Comparison of ENCODE assay signal across 8 cellular contexts in genomic region chr2:121530563-121531334, GRCh38. TPM values are rescaled to one million over a fixed set of nuclear protein-coding genes. Genes with fewer than 3 reads are reported as not detected.
DNase-seq lines count a peak whose midpoint lies in the region; ATAC-seq and TF ChIP-seq lines count a peak whose summit lies in the region.

RNU4ATAC (plus strand) TSS chr2:121530880.

- 0 out of 2 replicates have a peak, but pooled peaks cover 3% of the 10 kb centered on the region for H3F3A ChIP-seq in OCI-LY1 (ENCODE audit: insufficient read depth, low read length)

- peak within 1 kb of the TSS; percentile 95 for H3K9ac ChIP-seq in HUES6 (ENCODE audit: low read length)
- H3K9ac ChIP-seq in OCI-LY1 (ENCODE audit: low read length) = peak within 1 kb of the TSS; percentile 81

- DNase-seq in DMS 273 (lab: John Stamatoyannopoulos, UW; ENCODE audit: unreplicated experiment) (peak; percentile 97), activated T-cell treated with anti-CD3 and anti-CD28 coated beads for 24 hours (ENCODE audit: low read depth) (peak; percentile 78), epithelial cell of proximal tubule (ENCODE audit: low read depth) (peak; percentile 99), mucosa of gallbladder (ENCODE audit: low spot score) (peak; percentile 84)
- DNase-seq in stimulated activated CD8-positive, alpha-beta memory T cell treated with anti-CD3 and anti-CD28 coated beads, Interleukin-4, amount 100 ng/mL, for 4 hours (ENCODE audit: low read depth in 2 of 2, low spot score in 1 of 2) = peak; percentile 69 to 74

- H3K4me2 ChIP-seq in OCI-LY1 (ENCODE audit: low read length) = peak within 1 kb of the TSS; percentile 89

- H3K9me3 ChIP-seq in HUES6 (ENCODE audit: control insufficient read depth, insufficient read depth, low read depth, low read length) = no peaks in the 10 kb centered on the region
- H3K9me3 ChIP-seq in OCI-LY1 (ENCODE audit: low read length) = no peaks in the 10 kb centered on the region

- H3K9me2 ChIP-seq in OCI-LY1 (ENCODE audit: low read depth, low read length) = no peaks in the 10 kb centered on the region

- peak; percentile 73 for ATAC-seq in GM21423 (IDR thresholded peaks at IDR 0.05; ENCODE audit: unreplicated experiment)

- H3K27me3 ChIP-seq in HUES6 (ENCODE audit: control insufficient read depth, insufficient read depth, low read length) (no peaks in the 10 kb centered on the region), OCI-LY1 (ENCODE audit: insufficient read depth, low read length) (no peaks in the 10 kb centered on the region)

- H4K20me1 ChIP-seq in OCI-LY1 (ENCODE audit: insufficient read depth, low read length) = no peaks in the 10 kb centered on the region

- peak within 1 kb of the TSS; percentile 90 for H3K4me3 ChIP-seq in HUES6 (ENCODE audit: low read depth, low read length)
- peak within 1 kb of the TSS; percentile 80 for H3K4me3 ChIP-seq in OCI-LY1 (ENCODE audit: low read depth, low read length, poor library complexity, severe bottlenecking)
- H3K4me3 ChIP-seq in epithelial cell of proximal tubule (ENCODE audit: low read depth, low read length) = peak within 1 kb of the TSS; percentile 65

- H3K4me1 ChIP-seq in HUES6 (ENCODE audit: control insufficient read depth, insufficient read depth, low read length) = peaks cover 14% of the 10 kb centered on the region
- peaks cover 67% of the 10 kb centered on the region for H3K4me1 ChIP-seq in OCI-LY1 (ENCODE audit: insufficient read depth, low read length, severe bottlenecking)

- peaks cover 10% of the 10 kb centered on the region; the same call in 1 of the 2 replicates for H3K36me3 ChIP-seq in HUES6 (ENCODE audit: control insufficient read depth, insufficient read depth, low read length)
- H3K36me3 ChIP-seq in OCI-LY1 (ENCODE audit: insufficient read depth, low read length) = peaks cover 23% of the 10 kb centered on the region; the same call in 1 of the 2 replicates

- H2AFZ ChIP-seq in OCI-LY1 (ENCODE audit: low read length) = no peak within 1 kb of the TSS

- TF ChIP-seq CTCF in OCI-LY1 (IDR thresholded peaks at IDR 0.05; ENCODE audit: low read length) (peak; percentile 71), epithelial cell of proximal tubule (conservative IDR thresholded peaks at IDR 0.05; ENCODE audit: low read depth, low read length) (peak; percentile 66)

- peaks cover 13% of the 10 kb centered on the region for H3K79me2 ChIP-seq in OCI-LY1 (ENCODE audit: insufficient read depth, low read length)

- H3K27ac ChIP-seq in HUES6 (ENCODE audit: low read depth, low read length) = peak within 1 kb of the TSS; percentile 96
- H3K27ac ChIP-seq in OCI-LY1 (ENCODE audit: low read depth, low read length, poor library complexity, severe bottlenecking) = peak within 1 kb of the TSS; percentile 97

RNA-seq across cellular contexts. Expression of gene RNU4ATAC, which starts in this region (rescaled TPM):
- not detected in 2 replicates for total RNA-seq in epithelial cell of proximal tubule
- not detected for total RNA-seq in mucosa of gallbladder

Comparison
In these comparisons a context has a peak if more than half of its experiments do, and no peak if none do; other contexts are left out.
1. Peak in every context shown above with its lines: DNase-seq, ATAC-seq, H3K4me3 ChIP-seq and H3K27ac ChIP-seq.
2. Peak in DNase-seq and H3K4me3 ChIP-seq in epithelial cell of proximal tubule; RNA of the gene not detected or under 1 TPM.
3. Peak in DNase-seq in mucosa of gallbladder; RNA of the gene not detected or under 1 TPM.